8 cellular contexts compared by ENCODE assay signal in genomic region chr1:87045757-87046422, GRCh38.
DNase-seq lines count a peak whose midpoint lies in the region; ATAC-seq and TF ChIP-seq lines count a peak whose summit lies in the region.

No MANE protein-coding gene starts in this region.

- 79% methylated on average over 5 of the region's 5 CpGs for WGBS in prostate gland

- H3K4me3 Mint-ChIP-seq in activated T-helper 1 cell treated with anti-CD3 and anti-CD28 coated beads, Interleukin-12 subunit alpha, Interleukin-12 subunit beta, Interleukin-2, Interleukin-4 antibody, amounts not matched to agents 30 ng/mL and 10 ng/mL and 1 ng/mL, durations not matched to agents 14 hours and 24 hours and 36 hours: peak overlapping the region; percentile 47

- H3K27me3 ChIP-seq in prostate gland (replicated peaks; ENCODE audit: insufficient read depth) (no peaks in the 10 kb centered on the region), SJCRH30 (no peaks in the 10 kb centered on the region), colonic mucosa (no peaks in the 10 kb centered on the region)

- H3K27ac ChIP-seq in prostate gland: no peak overlapping the region
- H3K27ac ChIP-seq in SJCRH30: no peak overlapping the region
- H3K27ac ChIP-seq in colonic mucosa: no peak overlapping the region

- peaks cover 22% of the 10 kb centered on the region for H3K4me1 Mint-ChIP-seq in activated T-helper 1 cell treated with anti-CD3 and anti-CD28 coated beads, Interleukin-12 subunit alpha, Interleukin-12 subunit beta, Interleukin-2, Interleukin-4 antibody, amounts not matched to agents 30 ng/mL and 10 ng/mL and 1 ng/mL, durations not matched to agents 14 hours and 24 hours and 36 hours (ENCODE audit: low read depth)

- DNase-seq in LHCN-M2 (ENCODE audit: low read depth) (peak; percentile 20), prostate gland (ENCODE audit: low spot score) (no peak), SJCRH30 (no peak), colonic mucosa (no peak)
- DNase-seq in activated T-helper 1 cell treated with anti-CD3 and anti-CD28 coated beads, Interleukin-12 subunit alpha, Interleukin-12 subunit beta, Interleukin-2, Interleukin-4 antibody, amounts not matched to agents 30 ng/mL and 10 ng/mL and 1 ng/mL, durations not matched to agents 14 hours and 24 hours and 36 hours (ENCODE audit: low spot score): peak; percentile 47
- peak; percentile 4 to 14 (median 5) for DNase-seq in stimulated activated CD4-positive, alpha-beta T cell treated with anti-CD3 and anti-CD28 coated beads, TNF-alpha, amount 100 ng/mL, for 4 hours (ENCODE audit: low read depth in 3 of 3)

- ATAC-seq in GM19397 (IDR thresholded peaks at IDR 0.05; ENCODE audit: unreplicated experiment) (peak; percentile 43), GM21528 (IDR thresholded peaks at IDR 0.05; ENCODE audit: low FRiP score, unreplicated experiment) (no peak)

- H3K4me1 ChIP-seq in prostate gland (replicated peaks) (no peaks in the 10 kb centered on the region), SJCRH30 (no peaks in the 10 kb centered on the region), colonic mucosa (no peaks in the 10 kb centered on the region)

- TF ChIP-seq CTCF in prostate gland (IDR thresholded peaks at IDR 0.05): no peak
- TF ChIP-seq CTCF in colonic mucosa (IDR thresholded peaks at IDR 0.05): no peak

- H3K9me3 Mint-ChIP-seq in activated T-helper 1 cell treated with anti-CD3 and anti-CD28 coated beads, Interleukin-12 subunit alpha, Interleukin-12 subunit beta, Interleukin-2, Interleukin-4 antibody, amounts not matched to agents 30 ng/mL and 10 ng/mL and 1 ng/mL, durations not matched to agents 14 hours and 24 hours and 36 hours: peaks cover 22% of the 10 kb centered on the region

- peaks cover 5% of the 10 kb centered on the region for H3K36me3 Mint-ChIP-seq in activated T-helper 1 cell treated with anti-CD3 and anti-CD28 coated beads, Interleukin-12 subunit alpha, Interleukin-12 subunit beta, Interleukin-2, Interleukin-4 antibody, amounts not matched to agents 30 ng/mL and 10 ng/mL and 1 ng/mL, durations not matched to agents 14 hours and 24 hours and 36 hours (ENCODE audit: low read depth)

- H3K9ac ChIP-seq in colonic mucosa (ENCODE audit: low read depth in 2 of 2, low read length in 2 of 2): no peak overlapping the region

- peak overlapping the region; percentile 91 for H3K27ac Mint-ChIP-seq in activated T-helper 1 cell treated with anti-CD3 and anti-CD28 coated beads, Interleukin-12 subunit alpha, Interleukin-12 subunit beta, Interleukin-2, Interleukin-4 antibody, amounts not matched to agents 30 ng/mL and 10 ng/mL and 1 ng/mL, durations not matched to agents 14 hours and 24 hours and 36 hours

- no peaks in the 10 kb centered on the region for H3K9me3 ChIP-seq in prostate gland
- H3K9me3 ChIP-seq in SJCRH30 (replicated peaks): 0 out of 2 replicates have a peak, but pooled peaks cover 7% of the 10 kb centered on the region
- no peaks in the 10 kb centered on the region for H3K9me3 ChIP-seq in colonic mucosa

- TF ChIP-seq POLR2A in prostate gland (IDR thresholded peaks at IDR 0.05): no peak

- no peaks in the 10 kb centered on the region for H3K36me3 ChIP-seq in prostate gland
- no peaks in the 10 kb centered on the region for H3K36me3 ChIP-seq in SJCRH30
- no peaks in the 10 kb centered on the region for H3K36me3 ChIP-seq in colonic mucosa

- H3K4me3 ChIP-seq in prostate gland (no peak overlapping the region), SJCRH30 (no peak overlapping the region), colonic mucosa (no peak overlapping the region)

- no peaks in the 10 kb centered on the region for H3K27me3 Mint-ChIP-seq in activated T-helper 1 cell treated with anti-CD3 and anti-CD28 coated beads, Interleukin-12 subunit alpha, Interleukin-12 subunit beta, Interleukin-2, Interleukin-4 antibody, amounts not matched to agents 30 ng/mL and 10 ng/mL and 1 ng/mL, durations not matched to agents 14 hours and 24 hours and 36 hours (ENCODE audit: insufficient read depth)

- intact Hi-C loops in activated T-helper 1 cell treated with anti-CD3 and anti-CD28 coated beads, Interleukin-12 subunit alpha, Interleukin-12 subunit beta, Interleukin-2, Interleukin-4 antibody, amounts not matched to agents 30 ng/mL and 10 ng/mL and 1 ng/mL, durations not matched to agents 14 hours and 24 hours and 36 hours (cut with micrococcal nuclease): loop anchor here (1.0 to 5.0 kb wide), 3 partner anchors 32 to 286 kb away; partner anchors contain the start of genes HS2ST1 and SELENOF
- intact Hi-C loops in prostate gland (cut with DNase I) (no loop called here), colonic mucosa (cut with DNase I) (no loop called here)

Comparison
In these comparisons a context has a peak if more than half of its experiments do, and no peak if none do; other contexts are left out.
1. DNase-seq: peak in LHCN-M2 (single experiment), activated T-helper 1 cell treated with anti-CD3 and anti-CD28 coated beads, Interleukin-12 subunit alpha, Interleukin-12 subunit beta, Interleukin-2, Interleukin-4 antibody, amounts not matched to agents 30 ng/mL and 10 ng/mL and 1 ng/mL, durations not matched to agents 14 hours and 24 hours and 36 hours (single experiment) and stimulated activated CD4-positive, alpha-beta T cell treated with anti-CD3 and anti-CD28 coated beads, TNF-alpha, amount 100 ng/mL, for 4 hours (3 of 3); none in prostate gland (single experiment), SJCRH30 (0 of 2) and colonic mucosa (single experiment).